10 cellular contexts compared by ENCODE assay signal in the genomic region with DNA sequence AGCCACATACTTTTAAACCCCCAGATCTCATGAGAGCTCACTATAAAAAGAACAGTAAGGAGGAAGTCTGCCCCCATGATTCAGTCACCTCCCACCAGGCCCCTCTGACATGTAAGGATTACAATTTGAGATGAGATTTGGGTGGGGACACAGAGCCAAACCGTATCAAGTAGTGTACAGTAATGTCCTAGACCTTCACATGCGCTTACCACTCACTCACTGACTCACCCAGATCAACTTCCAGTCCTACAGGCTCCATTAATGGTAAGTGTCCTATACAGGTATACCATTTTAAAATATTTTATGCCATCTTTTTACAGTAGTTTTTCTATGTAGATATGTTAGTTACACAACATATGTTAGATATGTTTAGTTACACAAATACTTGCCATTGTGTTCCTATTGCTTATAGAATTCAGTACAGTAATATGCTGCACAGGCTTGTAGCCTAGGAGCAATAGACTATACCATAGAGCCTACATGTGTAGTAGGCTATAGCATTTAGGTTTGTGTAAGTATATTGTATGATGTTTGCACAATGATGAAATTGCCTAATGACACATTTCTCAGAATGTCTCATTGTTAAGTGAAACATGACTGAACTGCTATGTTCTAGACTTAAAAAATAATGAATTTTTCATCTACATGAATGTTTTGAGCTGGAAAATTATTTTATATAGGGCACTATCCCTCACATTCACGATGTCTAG. TPM values are rescaled to one million over a fixed set of nuclear protein-coding genes. Genes with fewer than 3 reads are reported as not detected.
DNase-seq lines count a peak whose midpoint lies in the region; ATAC-seq and TF ChIP-seq lines count a peak whose summit lies in the region.
"Had no signal": no experiment of that assay in that cellular context is flagged by ENCODE, and none has a peak within 500 bp of the region (broad histone marks: within the 10 kb centered on the region; RNA-seq: fewer than 3 reads in every experiment).

No MANE protein-coding gene starts in this region.

- H3K9me3 Mint-ChIP-seq in brain, result peaks cover 12 to 14% (median 12%) of the 10 kb centered on the region in 5 experiments

- H3K27me3 ChIP-seq in psoas muscle (ENCODE audit: insufficient read depth in 3 of 3, low read length in 2 of 3), result no peaks in the 10 kb centered on the region
- H3K27me3 ChIP-seq: SJCRH30, tibial nerve had no signal

- WGBS in psoas muscle, 3 donors, result 57 to 60% (median 58%) methylated on average over 3 of the region's 3 CpGs

- ATAC-seq in GM19351 (IDR thresholded peaks at IDR 0.05; ENCODE audit: unreplicated experiment), result peak; percentile 1
- ATAC-seq in HG03354 (IDR thresholded peaks at IDR 0.05; ENCODE audit: poor library complexity, severe bottlenecking, unreplicated experiment), result peak; percentile 13
- ATAC-seq in psoas muscle, result no peak

- DNase-seq in EH (ENCODE audit: low read depth) (peak; percentile 33), NCI-H1092 (lab: John Stamatoyannopoulos, UW) (no peak), psoas muscle (no peak), erythroblast (lab: John Stamatoyannopoulos, UW) (no peak), NCI-H1694 (lab: John Stamatoyannopoulos, UW) (no peak)

- peaks cover 0 to 26% of the 10 kb centered on the region in 2 donors for H3K36me3 ChIP-seq in psoas muscle (ENCODE audit: insufficient read depth in 1 of 2, low read depth in 1 of 2)

- H3K9me3 ChIP-seq in psoas muscle, result no peaks in the 10 kb centered on the region
- H3K9me3 ChIP-seq: tibial nerve had no signal

- H3K4me1 Mint-ChIP-seq in brain, result peaks cover 54% of the 10 kb centered on the region

- H3K4me3 Mint-ChIP-seq in brain, result peak overlapping the region in 1 of 5 experiments; percentile 56

- H3K27me3 Mint-ChIP-seq in brain, result no peaks in the 10 kb centered on the region

- TF ChIP-seq CTCF in brain (conservative IDR thresholded peaks at IDR 0.05) (no peak), psoas muscle (IDR thresholded peaks at IDR 0.05) (no peak)

- intact Hi-C loops in psoas muscle (cut with DNase I), result no loop called here

- peak overlapping the region in 3 of 5 experiments; percentile 26 to 59 (median 58) for H3K27ac Mint-ChIP-seq in brain

- TF ChIP-seq POLR2A in erythroblast (IDR thresholded peaks at IDR 0.05; ENCODE audit: low read length), result no peak

- H3K4me1 ChIP-seq in psoas muscle, result peaks cover 24% of the 10 kb centered on the region
- H3K4me1 ChIP-seq: SJCRH30 had no signal

- no peak overlapping the region for H3K27ac ChIP-seq in psoas muscle
- H3K27ac ChIP-seq: SJCRH30, tibial nerve had no signal

- peaks cover 25% of the 10 kb centered on the region for H3K36me3 Mint-ChIP-seq in brain

- H3K4me3 ChIP-seq in psoas muscle, result no peak overlapping the region
- H3K4me3 ChIP-seq: SJCRH30, tibial nerve had no signal

RNA-seq across cellular contexts. Expression of a gene that starts 11.7 kb away (rescaled TPM):
- 78.3 TPM for polyA plus RNA-seq in brain (ENCODE audit: insufficient read depth, low read depth, low replicate concordance)
- total RNA-seq in psoas muscle, result 100 to 1,000 TPM in 3 of 4 donors, 10 to 100 TPM in 1; 96.3 to 174 (median 130) TPM
- polyA plus RNA-seq in psoas muscle, result 10 to 100 TPM; 20.5 to 55.1 (median 23.3) TPM

RNA-seq across cellular contexts. Expression of a gene that starts 14.2 kb away (rescaled TPM):
- polyA plus RNA-seq in brain (ENCODE audit: insufficient read depth, low read depth, low replicate concordance) (90.3 TPM), psoas muscle (1 to 10 TPM; 2.8 to 6.6 (median 2.9) TPM)
- 10 to 100 TPM in 1 of 4 donors, 1 to 10 TPM in 3; 3.8 to 10.1 (median 7.6) TPM for total RNA-seq in psoas muscle

Comparison
In these comparisons a context has a peak if more than half of its experiments do, and no peak if none do; other contexts are left out.
1. ATAC-seq: peak in GM19351 (single experiment) and HG03354 (single experiment); none in psoas muscle (0 of 4).
2. RNA of a gene that starts 14.2 kb away (polyA plus RNA-seq): 90.3 TPM in brain (single experiment); 2.8 to 6.6 TPM in psoas muscle; every median in the first group is over 10 times any median in the second.